In the genomic region with DNA sequence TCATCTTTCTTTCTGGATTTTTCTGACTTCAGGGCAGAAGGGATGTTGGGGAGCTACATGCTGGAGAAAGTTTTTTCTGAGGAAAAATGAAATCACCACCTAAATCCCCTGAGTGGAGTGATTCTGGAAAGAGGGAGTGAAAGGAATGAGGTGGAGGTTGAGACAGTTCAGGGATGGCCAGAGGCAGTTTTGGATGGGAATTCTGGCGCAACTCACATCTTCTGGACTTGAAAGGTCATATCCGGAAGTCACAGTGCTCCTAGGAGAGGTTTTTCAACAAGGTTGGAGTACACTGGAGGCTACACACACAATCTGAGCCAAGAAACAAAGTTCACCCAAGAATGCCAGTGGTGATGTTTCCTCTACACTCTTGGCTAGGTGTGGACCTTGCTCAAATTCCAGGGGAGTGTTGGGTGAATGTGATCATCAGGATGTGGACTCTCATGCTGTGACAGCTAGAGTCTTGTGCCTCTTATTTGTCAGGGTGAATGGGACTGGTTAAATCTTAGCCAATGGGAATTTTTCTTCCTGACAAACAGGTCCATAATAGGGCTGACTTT, we compare ENCODE assay signal across 21 cellular contexts.
DNase-seq lines count a peak whose midpoint lies in the region; ATAC-seq, FAIRE-seq and TF ChIP-seq lines count a peak whose summit lies in the region.
"Had no signal": no experiment of that assay in that cellular context is flagged by ENCODE, and none has a peak within 500 bp of the region (broad histone marks: within the 10 kb centered on the region; RNA-seq: fewer than 3 reads in every experiment).

No MANE protein-coding gene starts in this region.

- no peak overlapping the region for H3K4me2 ChIP-seq in HepG2 (ENCODE audit: low read depth, low read length)
- H3K4me2 ChIP-seq: PC-9 had no signal

- H3K36me3 Mint-ChIP-seq in dendritic cell treated with granulocyte-macrophage colony-stimulating factor and Interleukin-4, amounts not matched to agents 40 ng/mL and 50 ng/mL, for 4 days (ENCODE audit: low read depth), result no peaks in the 10 kb centered on the region
- peaks cover 12% of the 10 kb centered on the region for H3K36me3 Mint-ChIP-seq in stimulated activated memory B cell treated with anti-CD40 and anti-IgM and Interleukin-4, amounts not matched to agents 10 μg/mL and 1 μg/mL and 100 μg/mL, for 72 hours

- no peak overlapping the region for H3K27ac ChIP-seq in HepG2 (ENCODE audit: extremely low read length, insufficient read depth, low read length)
- H3K27ac ChIP-seq: 22Rv1, PC-9 had no signal

- no peak overlapping the region for H2AFZ ChIP-seq in HepG2 (ENCODE audit: low read length)
- H2AFZ ChIP-seq: PC-9 had no signal

- POLR2A ChIA-PET in HepG2 (lab: Yijun Ruan, JAX), result no interaction called here

- FAIRE-seq in HepG2 (lab: Jason Lieb, UNC), result no peak
- FAIRE-seq: GM19239, H54 had no signal

- H3K79me2 ChIP-seq in HepG2 (ENCODE audit: insufficient read depth, low read length), result no peaks in the 10 kb centered on the region

- TF ChIP-seq POLR2A in HepG2 (IDR thresholded peaks at IDR 0.05; ENCODE audit: insufficient read depth in 1 of 2, low read depth in 2 of 2, low read length in 2 of 2), result no peak

- peak; percentile 89 for ATAC-seq in Right ventricle myocardium inferior
- no peak for ATAC-seq in left cardiac atrium
- peak; percentile 63 for ATAC-seq in HepG2
- no peak for ATAC-seq in stimulated activated memory B cell treated with anti-CD40 and anti-IgM and Interleukin-4, amounts not matched to agents 10 μg/mL and 1 μg/mL and 100 μg/mL, for 72 hours

- DNase-seq in Right ventricle myocardium inferior (ENCODE audit: missing footprints), result no peak
- DNase-seq in left cardiac atrium, result no peak
- no peak for DNase-seq in HepG2 (ENCODE audit: low spot score)
- no peak for DNase-seq in NAMALWA (ENCODE audit: low spot score)
- no peak for DNase-seq in OCI-M2 (lab: John Stamatoyannopoulos, UW; ENCODE audit: unreplicated experiment)
- DNase-seq in activated CD8-positive, alpha-beta memory T cell treated with anti-CD3 and anti-CD28 coated beads, Interleukin-2, amount 50 U/mL, for 48 hours, result no peak
- DNase-seq: BE2C; CD4-positive, alpha-beta T cell; HFFc6; MV-4-11; NCI-H1417 treated with DMSO at 0.1 percent for 48 hours; NCI-H2029; NCI-H2171; NCI-H446 treated with DMSO at 0.1 percent for 48 hours; NK-92 treated with Interleukin-12 subunit alpha and Interleukin-12 subunit beta, amount 100 ng/mL, for 24 hours; PC-9 had no signal

- no peak overlapping the region for H3K4me3 ChIP-seq in HepG2 (replicated peaks in 1 of 3; ENCODE audit: insufficient read depth in 1 of 3, low read depth in 2 of 3, low read length in 3 of 3)
- H3K4me3 ChIP-seq: PC-9 had no signal

- H3K27ac Mint-ChIP-seq in dendritic cell treated with granulocyte-macrophage colony-stimulating factor and Interleukin-4, amounts not matched to agents 40 ng/mL and 50 ng/mL, for 4 days, result peak overlapping the region; percentile 53
- peak overlapping the region; percentile 65 for H3K27ac Mint-ChIP-seq in stimulated activated memory B cell treated with anti-CD40 and anti-IgM and Interleukin-4, amounts not matched to agents 10 μg/mL and 1 μg/mL and 100 μg/mL, for 72 hours
- H3K27ac Mint-ChIP-seq: CD4-positive, alpha-beta T cell; HFFc6 had no signal

- H3K4me1 Mint-ChIP-seq in dendritic cell treated with granulocyte-macrophage colony-stimulating factor and Interleukin-4, amounts not matched to agents 40 ng/mL and 50 ng/mL, for 4 days (ENCODE audit: low read depth), result peaks cover 19% of the 10 kb centered on the region
- peaks cover 16% of the 10 kb centered on the region for H3K4me1 Mint-ChIP-seq in stimulated activated memory B cell treated with anti-CD40 and anti-IgM and Interleukin-4, amounts not matched to agents 10 μg/mL and 1 μg/mL and 100 μg/mL, for 72 hours

- H3K27me3 Mint-ChIP-seq in dendritic cell treated with granulocyte-macrophage colony-stimulating factor and Interleukin-4, amounts not matched to agents 40 ng/mL and 50 ng/mL, for 4 days, result no peaks in the 10 kb centered on the region
- no peaks in the 10 kb centered on the region for H3K27me3 Mint-ChIP-seq in stimulated activated memory B cell treated with anti-CD40 and anti-IgM and Interleukin-4, amounts not matched to agents 10 μg/mL and 1 μg/mL and 100 μg/mL, for 72 hours

- CTCF ChIA-PET in HepG2 (lab: Yijun Ruan, JAX; ENCODE audit: low intra/inter-chr PET ratio, low total read pairs), result no interaction called here

- H3K9ac ChIP-seq in HepG2 (ENCODE audit: insufficient read depth, low read depth, low read length), result no peak overlapping the region

- TF ChIP-seq CTCF in HepG2 (CRISPR knock-in tag; IDR thresholded peaks at IDR 0.05), result no peak

- no peak for TF ChIP-seq RAD21 in HepG2 (CRISPR knock-in tag; IDR thresholded peaks at IDR 0.05)

- no peaks in the 10 kb centered on the region for H3K9me3 Mint-ChIP-seq in dendritic cell treated with granulocyte-macrophage colony-stimulating factor and Interleukin-4, amounts not matched to agents 40 ng/mL and 50 ng/mL, for 4 days
- peaks cover 6% of the 10 kb centered on the region for H3K9me3 Mint-ChIP-seq in stimulated activated memory B cell treated with anti-CD40 and anti-IgM and Interleukin-4, amounts not matched to agents 10 μg/mL and 1 μg/mL and 100 μg/mL, for 72 hours
- H3K9me3 Mint-ChIP-seq: HFFc6 had no signal

- H3K4me1 ChIP-seq in HepG2 (ENCODE audit: insufficient read depth, low read length), result no peaks in the 10 kb centered on the region

- no peak overlapping the region for H3K4me3 Mint-ChIP-seq in dendritic cell treated with granulocyte-macrophage colony-stimulating factor and Interleukin-4, amounts not matched to agents 40 ng/mL and 50 ng/mL, for 4 days
- no peak overlapping the region for H3K4me3 Mint-ChIP-seq in stimulated activated memory B cell treated with anti-CD40 and anti-IgM and Interleukin-4, amounts not matched to agents 10 μg/mL and 1 μg/mL and 100 μg/mL, for 72 hours
- H3K4me3 Mint-ChIP-seq: CD4-positive, alpha-beta T cell; HFFc6 had no signal

- no TSS peak for BruUV-seq in HepG2 (replicated peaks; lab: Mats Ljungman, UMichigan)

- no peaks in the 10 kb centered on the region for H4K20me1 ChIP-seq in HepG2 (ENCODE audit: insufficient read depth, low read length)

- intact Hi-C loops in Right ventricle myocardium inferior (cut with DNase I), result no loop called here
- intact Hi-C loops in left cardiac atrium (cut with DNase I), result no loop called here
- intact Hi-C loops in dendritic cell treated with granulocyte-macrophage colony-stimulating factor and Interleukin-4, amounts not matched to agents 40 ng/mL and 50 ng/mL, for 4 days (cut with micrococcal nuclease), result no loop called here
- intact Hi-C loops in HepG2 (cut with micrococcal nuclease; ENCODE audit: unreplicated experiment), result no loop called here

- TF ChIP-seq EP300 in HepG2 (IDR thresholded peaks at IDR 0.05; ENCODE audit: low read depth in 2 of 2, low read length in 2 of 2) (no peak), HepG2 (CRISPR knock-in tag; IDR thresholded peaks at IDR 0.05; ENCODE audit: borderline replicate concordance) (no peak)

- no peaks in the 10 kb centered on the region for H3K36me3 ChIP-seq in HepG2 (replicated peaks in 1 of 2; ENCODE audit: control insufficient read depth in 1 of 2, insufficient read depth in 2 of 2, low read length in 2 of 2)
- H3K36me3 ChIP-seq: BE2C had no signal

- H3K9me3 ChIP-seq in HepG2 (ENCODE audit: low read length), result no peaks in the 10 kb centered on the region
- H3K9me3 ChIP-seq: BE2C had no signal

- no peaks in the 10 kb centered on the region for H3K27me3 ChIP-seq in HepG2 (ENCODE audit: control insufficient read depth in 1 of 2, insufficient read depth in 2 of 2, low read length in 2 of 2)
- H3K27me3 ChIP-seq: BE2C had no signal

- in situ Hi-C loops in HepG2 (cut with HindIII; ENCODE audit: extremely low pct_ligation_motif_present, low pct_unique_long_range_greater_than_20kb), result no loop called here

- WGBS in HepG2 (ENCODE audit: low lambda C conversion rate), result 9% methylated on average over 2 of the region's 2 CpGs

TF ChIP-seq in HepG2, 621 proteins besides CTCF, POLR2A, EP300 and RAD21 (continues in another document):
- no peak for TF ChIP-seq KDM5B (CRISPR knock-in tag; IDR thresholded peaks at IDR 0.05; ENCODE audit: borderline replicate concordance)
- no peak for TF ChIP-seq PAWR (CRISPR knock-in tag; IDR thresholded peaks at IDR 0.05; ENCODE audit: borderline replicate concordance)
- TF ChIP-seq SMYD3 (CRISPR knock-in tag; IDR thresholded peaks at IDR 0.05), result no peak
- no peak for TF ChIP-seq ZNF761 (CRISPR knock-in tag; conservative IDR thresholded peaks at IDR 0.05)
- TF ChIP-seq ZNF546 (CRISPR knock-in tag; conservative IDR thresholded peaks at IDR 0.05), result no peak
- no peak for TF ChIP-seq KDM3A (CRISPR knock-in tag; IDR thresholded peaks at IDR 0.05; ENCODE audit: low read depth)
- no peak for TF ChIP-seq ZNF20 (CRISPR knock-in tag; IDR thresholded peaks at IDR 0.05)
- TF ChIP-seq SNRNP70 (IDR thresholded peaks at IDR 0.05; ENCODE audit: low read depth, low read length), result no peak
- TF ChIP-seq, protein P1, sequence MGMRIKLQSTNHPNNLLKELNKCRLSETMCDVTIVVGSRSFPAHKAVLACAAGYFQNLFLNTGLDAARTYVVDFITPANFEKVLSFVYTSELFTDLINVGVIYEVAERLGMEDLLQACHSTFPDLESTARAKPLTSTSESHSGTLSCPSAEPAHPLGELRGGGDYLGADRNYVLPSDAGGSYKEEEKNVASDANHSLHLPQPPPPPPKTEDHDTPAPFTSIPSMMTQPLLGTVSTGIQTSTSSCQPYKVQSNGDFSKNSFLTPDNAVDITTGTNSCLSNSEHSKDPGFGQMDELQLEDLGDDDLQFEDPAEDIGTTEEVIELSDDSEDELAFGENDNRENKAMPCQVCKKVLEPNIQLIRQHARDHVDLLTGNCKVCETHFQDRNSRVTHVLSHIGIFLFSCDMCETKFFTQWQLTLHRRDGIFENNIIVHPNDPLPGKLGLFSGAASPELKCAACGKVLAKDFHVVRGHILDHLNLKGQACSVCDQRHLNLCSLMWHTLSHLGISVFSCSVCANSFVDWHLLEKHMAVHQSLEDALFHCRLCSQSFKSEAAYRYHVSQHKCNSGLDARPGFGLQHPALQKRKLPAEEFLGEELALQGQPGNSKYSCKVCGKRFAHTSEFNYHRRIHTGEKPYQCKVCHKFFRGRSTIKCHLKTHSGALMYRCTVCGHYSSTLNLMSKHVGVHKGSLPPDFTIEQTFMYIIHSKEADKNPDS (CRISPR knock-in tag; IDR thresholded peaks at IDR 0.05), result no peak
- TF ChIP-seq AGO2 (optimal IDR thresholded peaks at IDR 0.05; ENCODE audit: low read depth, low read length), result no peak
- no peak for TF ChIP-seq NCOA5 (CRISPR knock-in tag; IDR thresholded peaks at IDR 0.05)
- no peak for TF ChIP-seq NFYC (CRISPR knock-in tag; IDR thresholded peaks at IDR 0.05)
- TF ChIP-seq ZNF350 (CRISPR knock-in tag; IDR thresholded peaks at IDR 0.05; ENCODE audit: borderline replicate concordance, low read depth), result no peak
- no peak for TF ChIP-seq ZNF605 (CRISPR knock-in tag; IDR thresholded peaks at IDR 0.05)
- TF ChIP-seq ZNF850 (CRISPR knock-in tag; conservative IDR thresholded peaks at IDR 0.05), result no peak

Comparison
In these comparisons a context has a peak if more than half of its experiments do, and no peak if none do; other contexts are left out.
1. ATAC-seq: peak in Right ventricle myocardium inferior (single experiment) and HepG2 (single experiment); none in left cardiac atrium (0 of 2) and stimulated activated memory B cell treated with anti-CD40 and anti-IgM and Interleukin-4, amounts not matched to agents 10 μg/mL and 1 μg/mL and 100 μg/mL, for 72 hours (single experiment).